In the genomic region with DNA sequence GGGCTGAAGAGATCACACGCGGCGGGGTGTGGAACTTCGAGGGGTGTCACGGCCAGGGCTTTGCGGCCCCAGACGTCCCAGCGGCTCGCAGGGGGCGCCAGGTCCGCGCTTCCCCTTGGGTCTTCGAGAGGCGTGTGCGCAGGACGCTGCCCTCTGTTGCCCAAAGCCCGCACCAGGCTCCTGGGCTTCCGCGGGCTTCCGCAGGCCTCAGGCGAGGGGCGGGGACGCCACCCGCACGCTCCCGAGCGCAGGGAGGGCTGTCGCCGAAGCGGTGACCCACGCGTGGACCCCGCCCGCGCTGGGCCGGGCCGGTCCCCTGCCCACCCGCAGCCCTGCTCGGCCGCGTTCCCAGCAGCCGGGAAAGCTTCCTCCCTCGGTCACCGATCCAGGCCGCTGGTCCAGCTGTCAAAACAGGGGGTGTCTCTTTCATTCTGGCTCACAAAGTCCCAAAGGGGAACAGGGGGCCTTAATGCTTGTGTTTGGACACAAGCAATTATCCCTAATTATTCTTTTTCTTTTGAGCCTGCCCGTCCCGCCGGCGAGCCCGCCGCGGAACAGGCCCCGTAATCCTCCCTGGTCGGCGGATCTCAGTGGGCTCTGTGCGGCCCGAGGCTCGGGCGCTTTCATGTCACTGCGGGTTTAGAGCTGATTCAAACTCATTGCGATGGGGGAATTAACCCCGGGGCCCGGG, we compare ENCODE assay signal across 9 cellular contexts.
DNase-seq lines count a peak whose midpoint lies in the region; ATAC-seq and TF ChIP-seq lines count a peak whose summit lies in the region.
"Had no signal": no experiment of that assay in that cellular context is flagged by ENCODE, and none has a peak within 500 bp of the region (broad histone marks: within the 10 kb centered on the region; RNA-seq: fewer than 3 reads in every experiment).

No MANE protein-coding gene starts in this region.

- peaks cover 23% of the 10 kb centered on the region for H3K4me1 Mint-ChIP-seq in nephron

- H3K36me3 Mint-ChIP-seq in nephron (ENCODE audit: low read depth): no peaks in the 10 kb centered on the region

- ATAC-seq in Right ventricle myocardium superior (ENCODE audit: poor library complexity): peak; percentile 64

- TF ChIP-seq CTCF in nephron (IDR thresholded peaks at IDR 0.05; ENCODE audit: unreplicated experiment in 3 of 3): no peak

- peak overlapping the region; percentile 74 to 80 (median 77) for H3K4me3 Mint-ChIP-seq in nephron

- H3K27ac Mint-ChIP-seq in nephron: peak overlapping the region in 2 of 3 experiments; percentile 28 to 56

- intact Hi-C loops in Right ventricle myocardium superior (cut with DNase I): no loop called here

- no peaks in the 10 kb centered on the region for H3K9me3 Mint-ChIP-seq in nephron

- DNase-seq in stimulated activated CD4-positive, alpha-beta T cell treated with anti-CD3 and anti-CD28 coated beads, Interleukin-15, amount 100 ng/mL, for 24 hours: peak; percentile 28
- no peak for DNase-seq in stimulated activated CD4-positive, alpha-beta T cell treated with anti-CD3 and anti-CD28 coated beads, Interleukin-1b, Interleukin-23, amount 100 ng/mL, for 48 hours
- DNase-seq in Right ventricle myocardium superior (no peak), HuH-7.5 (ENCODE audit: low spot score) (no peak), mucosa of gallbladder (ENCODE audit: low spot score) (no peak), OCI-M1 (lab: John Stamatoyannopoulos, UW) (no peak)
- no peak for DNase-seq in stimulated activated CD4-positive, alpha-beta T cell treated with anti-CD3 and anti-CD28 coated beads, Interleukin-4, amount 100 ng/mL, for 24 hours
- DNase-seq: NCI-H226 had no signal

- H3K27me3 Mint-ChIP-seq in nephron (ENCODE audit: low read depth): peaks cover 85% of the 10 kb centered on the region
